19 cellular contexts compared by ENCODE assay signal in the genomic region with DNA sequence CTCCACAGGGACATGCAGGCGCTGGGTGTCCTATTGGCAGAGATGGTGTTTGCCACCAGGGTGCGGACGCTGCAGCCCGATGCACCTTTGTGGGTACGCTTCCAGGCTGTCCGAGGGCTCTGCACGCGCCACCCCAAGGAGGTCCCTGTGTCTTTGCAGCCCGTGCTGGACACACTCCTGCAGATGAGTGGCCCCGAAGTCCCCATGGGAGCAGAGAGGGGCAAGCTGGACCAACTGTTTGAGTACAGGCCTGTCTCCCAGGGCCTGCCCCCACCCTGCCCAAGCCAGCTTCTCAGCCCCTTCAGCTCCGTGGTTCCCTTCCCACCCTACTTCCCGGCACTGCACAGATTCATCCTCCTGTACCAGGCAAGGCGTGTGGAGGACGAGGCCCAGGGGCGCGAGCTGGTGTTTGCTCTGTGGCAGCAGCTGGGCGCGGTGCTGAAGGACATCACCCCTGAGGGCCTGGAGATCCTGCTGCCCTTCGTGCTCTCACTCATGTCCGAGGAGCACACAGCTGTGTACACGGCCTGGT. TPM values are rescaled to one million over a fixed set of nuclear protein-coding genes. Genes with fewer than 3 reads are reported as not detected.
A peak's percentile ranks its signal among the peaks of the same experiment; 100 is the strongest.
DNase-seq lines count a peak whose midpoint lies in the region; ATAC-seq and TF ChIP-seq lines count a peak whose summit lies in the region.
"Had no signal": no experiment of that assay in that cellular context is flagged by ENCODE, and none has a peak within 500 bp of the region (broad histone marks: within the 10 kb centered on the region; RNA-seq: fewer than 3 reads in every experiment).

No MANE protein-coding gene starts in this region.

- H3F3A ChIP-seq in DOHH2 (ENCODE audit: control insufficient read depth, insufficient read depth), result peaks cover 21% of the 10 kb centered on the region

- peaks cover 65% of the 10 kb centered on the region for H3K79me2 ChIP-seq in DOHH2 (ENCODE audit: control insufficient read depth, low read length)

- H3K36me3 Mint-ChIP-seq in T-helper 17 cell (ENCODE audit: low read depth) (peaks cover 6% of the 10 kb centered on the region), Calu3 (ENCODE audit: insufficient read depth, unreplicated experiment) (peaks cover 19% of the 10 kb centered on the region)

- TF ChIP-seq POLR2A in gastrocnemius medialis (IDR thresholded peaks at IDR 0.05), result no peak

- H3K4me2 ChIP-seq in DOHH2 (ENCODE audit: low read length), result peak overlapping the region; percentile 61

- H3K9me2 ChIP-seq in DOHH2 (replicated peaks; ENCODE audit: control insufficient read depth, low read length), result no peaks in the 10 kb centered on the region

- peak overlapping the region; percentile 24 for H3K27ac Mint-ChIP-seq in T-helper 17 cell
- H3K27ac Mint-ChIP-seq in Calu3 (ENCODE audit: unreplicated experiment), result no peak overlapping the region

- H3K9me3 Mint-ChIP-seq in Calu3 (ENCODE audit: low read depth, unreplicated experiment), result no peaks in the 10 kb centered on the region

- no peaks in the 10 kb centered on the region for H4K20me1 ChIP-seq in DOHH2 (ENCODE audit: control insufficient read depth, insufficient read depth, low read depth, low read length)

- CTCF ChIA-PET in Calu3 (lab: Charles Lee), result no interaction called here

- H3K27me3 ChIP-seq in DOHH2 (ENCODE audit: control insufficient read depth, low read length) (no peaks in the 10 kb centered on the region), gastrocnemius medialis (no peaks in the 10 kb centered on the region)

- H3K4me3 ChIP-seq in DOHH2 (ENCODE audit: low read length) (peak overlapping the region; percentile 68), gastrocnemius medialis (no peak overlapping the region)

- no peaks in the 10 kb centered on the region for H3K27me3 Mint-ChIP-seq in T-helper 17 cell
- no peaks in the 10 kb centered on the region for H3K27me3 Mint-ChIP-seq in Calu3 (ENCODE audit: unreplicated experiment)

- intact Hi-C loops in gastrocnemius medialis (cut with DNase I; ENCODE audit: low total_unique reads) (no loop called here), Calu3 (cut with micrococcal nuclease; ENCODE audit: unreplicated experiment) (no loop called here)

- peaks cover 24% of the 10 kb centered on the region for H3K4me1 Mint-ChIP-seq in T-helper 17 cell
- no peaks in the 10 kb centered on the region for H3K4me1 Mint-ChIP-seq in Calu3 (ENCODE audit: low read depth, unreplicated experiment)

- BruUV-seq in Calu3 (replicated peaks; lab: Mats Ljungman, UMichigan), result no TSS peak

- in situ Hi-C loops in gastrocnemius medialis (cut with MboI; ENCODE audit: low sequenced_read_pairs in 4 of 4), result loop anchor here in 1 of 4 donors (10.0 kb wide), 1 partner anchor 47 kb away; no protein-coding TSS in a partner anchor

- TF ChIP-seq CTCF in DOHH2 (IDR thresholded peaks at IDR 0.05; ENCODE audit: low read depth, low read length, poor library complexity, severe bottlenecking) (no peak), gastrocnemius medialis (IDR thresholded peaks at IDR 0.05 in 4 of 5, conservative IDR thresholded peaks at IDR 0.05 in 1 of 5) (no peak), Calu3 (IDR thresholded peaks at IDR 0.05; ENCODE audit: unreplicated experiment) (no peak)

- H3K4me3 Mint-ChIP-seq in T-helper 17 cell (no peak overlapping the region), Calu3 (ENCODE audit: low read depth, unreplicated experiment) (no peak overlapping the region)

- ATAC-seq in T-helper 17 cell (no peak), left lobe of liver (peak; percentile 49), gastrocnemius medialis (no peak), GM21529 (IDR thresholded peaks at IDR 0.05; ENCODE audit: unreplicated experiment) (no peak)

- H3K4me1 ChIP-seq in DOHH2 (ENCODE audit: control insufficient read depth, low read length) (peaks cover 89% of the 10 kb centered on the region), gastrocnemius medialis (peaks cover 51 to 64% of the 10 kb centered on the region in 2 donors)

- no peaks in the 10 kb centered on the region for H3K9me3 ChIP-seq in DOHH2 (ENCODE audit: control insufficient read depth, insufficient read depth, low read length)
- H3K9me3 ChIP-seq in T-helper 17 cell (ENCODE audit: control insufficient read depth, low read length, poor library complexity, severe bottlenecking), result no peaks in the 10 kb centered on the region
- no peaks in the 10 kb centered on the region for H3K9me3 ChIP-seq in gastrocnemius medialis

- no peak for DNase-seq in T-helper 17 cell
- DNase-seq in left lobe of liver (ENCODE audit: low spot score), result no peak
- no peak for DNase-seq in gastrocnemius medialis
- DNase-seq in NCI-H2107 treated with DMSO at 0.1 percent for 48 hours (lab: John Stamatoyannopoulos, UW; ENCODE audit: unreplicated experiment), result no peak
- DNase-seq in Calu3, result no peak
- no peak for DNase-seq in EL
- DNase-seq: ACHN, COR-L47, GF-D8, IMR-90, Karpas-422, NCI-H1417 treated with DMSO at 0.1 percent for 48 hours, NCI-H187 treated with DMSO at 0.1 percent for 48 hours, NCI-H345, NCI-H524 treated with DMSO at 0.1 percent for 48 hours had no signal

- peak overlapping the region; percentile 99 for H3K27ac ChIP-seq in DOHH2 (ENCODE audit: low read depth, low read length)
- peak overlapping the region in 3 of 4 donors; percentile 20 to 100 (median 99) for H3K27ac ChIP-seq in gastrocnemius medialis
- H3K27ac ChIP-seq: HL-60 had no signal

- peaks cover 52% of the 10 kb centered on the region for H3K36me3 ChIP-seq in DOHH2 (ENCODE audit: control insufficient read depth, low read length)
- peaks cover 0 to 30% of the 10 kb centered on the region in 2 donors for H3K36me3 ChIP-seq in gastrocnemius medialis

RNA-seq across cellular contexts. Expression of gene WDR81, which starts 2.8 kb away (rescaled TPM):
- total RNA-seq in T-helper 17 cell (10 to 100 TPM; 38.2 to 41.2 TPM), left lobe of liver (27.0 TPM), gastrocnemius medialis (10 to 100 TPM; 22.3 to 61.1 (median 42.7) TPM), Calu3 (2022) (11.2 and 11.8 TPM in 2 replicates)

RNA-seq across cellular contexts. Expression of gene SERPINF2, which starts 15.3 kb away (rescaled TPM):
- under 1 TPM; 0.29 to 0.67 TPM for total RNA-seq in T-helper 17 cell
- total RNA-seq in left lobe of liver, result 1,138 TPM
- total RNA-seq in gastrocnemius medialis, result 1 to 10 TPM in 3 of 4 donors, under 1 TPM in 1; 0.85 to 6.4 (median 4.3) TPM
- total RNA-seq in Calu3 (2022), result 0.54 and 0.76 TPM in 2 replicates
- total RNA-seq: H4, IMR-90 had no signal

RNA-seq across cellular contexts. Expression of gene TLCD2, which starts 17.1 kb away (rescaled TPM):
- total RNA-seq in T-helper 17 cell, result 1 to 10 TPM in 1 of 2 donors, under 1 TPM in 1; 0.26 to 1.4 TPM
- 4.2 TPM for total RNA-seq in left lobe of liver
- under 1 TPM; 0.66 to 0.95 (median 0.85) TPM for total RNA-seq in gastrocnemius medialis
- total RNA-seq in Calu3 (2022), result 5.9 and 6.7 TPM in 2 replicates

RNA-seq across cellular contexts. Expression of gene SERPINF1, which starts 34.5 kb away (rescaled TPM):
- total RNA-seq in T-helper 17 cell (under 1 TPM in 1 of 2 donors, not detected in 1; 0.52 TPM), left lobe of liver (1,041 TPM), gastrocnemius medialis (100 to 1,000 TPM; 554 to 698 (median 631) TPM), Calu3 (2022) (not detected in 2 replicates)

RNA-seq across cellular contexts. Expression of gene PRPF8, which starts 42.7 kb away (rescaled TPM):
- total RNA-seq in T-helper 17 cell (100 to 1,000 TPM; 451 to 472 TPM), left lobe of liver (97.8 TPM), gastrocnemius medialis (100 to 1,000 TPM; 127 to 261 (median 195) TPM), Calu3 (2022) (182 and 206 TPM in 2 replicates)

Comparison
In these comparisons a context has a peak if more than half of its experiments do, and no peak if none do; other contexts are left out.
1. RNA of gene SERPINF2, which starts 15.3 kb away (total RNA-seq): 1,138 TPM in left lobe of liver (single experiment); 0.85 to 6.4 TPM in gastrocnemius medialis, 0.54 to 0.76 TPM in Calu3 and 0.29 to 0.67 TPM in T-helper 17 cell; every median in the first group is over 100 times any median in the second.